21 cellular contexts compared by ENCODE assay signal in genomic region chr1:239446611-239447010, GRCh38.
A peak's percentile ranks its signal among the peaks of the same experiment; 100 is the strongest.
DNase-seq lines count a peak whose midpoint lies in the region; ATAC-seq, FAIRE-seq and TF ChIP-seq lines count a peak whose summit lies in the region.
"Had no signal": no experiment of that assay in that cellular context is flagged by ENCODE, and none has a peak within 500 bp of the region (broad histone marks: within the 10 kb centered on the region; RNA-seq: fewer than 3 reads in every experiment).

No MANE protein-coding gene starts in this region.

- intact Hi-C loops in left lung (cut with DNase I) (no loop called here), pancreas (cut with DNase I) (no loop called here)
- intact Hi-C loops in activated CD4-positive, alpha-beta T cell treated with anti-CD3 and anti-CD28 coated beads, Interleukin-2, amount 10 ng/mL, durations not matched to agents 24 days and 14 days (cut with micrococcal nuclease) = no loop called here

- H3K27me3 Mint-ChIP-seq in activated CD4-positive, alpha-beta T cell treated with anti-CD3 and anti-CD28 coated beads, Interleukin-2, amount 10 ng/mL, durations not matched to agents 24 days and 14 days = no peaks in the 10 kb centered on the region
- H3K27me3 Mint-ChIP-seq: CD4-positive, alpha-beta memory T cell had no signal

- H3K4me3 ChIP-seq in bronchial epithelial cell (ENCODE audit: low read depth, low read length) = no peak overlapping the region
- H3K4me3 ChIP-seq in left lung = no peak overlapping the region
- no peak overlapping the region for H3K4me3 ChIP-seq in pancreas
- H3K4me3 ChIP-seq: GM12878, GM23248 had no signal

- H3K4me1 Mint-ChIP-seq in activated CD4-positive, alpha-beta T cell treated with anti-CD3 and anti-CD28 coated beads, Interleukin-2, amount 10 ng/mL, durations not matched to agents 24 days and 14 days = no peaks in the 10 kb centered on the region
- H3K4me1 Mint-ChIP-seq: CD4-positive, alpha-beta memory T cell had no signal

- TF ChIP-seq CTCF in bronchial epithelial cell (IDR thresholded peaks at IDR 0.05; ENCODE audit: insufficient read depth, low read length, severe bottlenecking) = no peak
- no peak for TF ChIP-seq CTCF in left lung (IDR thresholded peaks at IDR 0.05)
- TF ChIP-seq CTCF in pancreas (IDR thresholded peaks at IDR 0.05) = no peak

- ATAC-seq in left lung (peak; percentile 84), pancreas (no peak)
- ATAC-seq: GM12878 had no signal

- peaks cover 0 to 2% of the 10 kb centered on the region in 2 donors for H3K9me3 ChIP-seq in left lung
- no peaks in the 10 kb centered on the region for H3K9me3 ChIP-seq in pancreas

- H3K36me3 Mint-ChIP-seq in activated CD4-positive, alpha-beta T cell treated with anti-CD3 and anti-CD28 coated beads, Interleukin-2, amount 10 ng/mL, durations not matched to agents 24 days and 14 days (ENCODE audit: low read depth) = no peaks in the 10 kb centered on the region
- H3K36me3 Mint-ChIP-seq: CD4-positive, alpha-beta memory T cell had no signal

- H3K27me3 ChIP-seq in bronchial epithelial cell (ENCODE audit: control insufficient read depth, insufficient read depth, low read length) = no peaks in the 10 kb centered on the region
- H3K27me3 ChIP-seq in left lung = no peaks in the 10 kb centered on the region
- H3K27me3 ChIP-seq in pancreas = no peaks in the 10 kb centered on the region

- no peak overlapping the region for H3K27ac ChIP-seq in left lung
- no peak overlapping the region for H3K27ac ChIP-seq in pancreas
- H3K27ac ChIP-seq: GM23248 had no signal

- H3K4me3 Mint-ChIP-seq in activated CD4-positive, alpha-beta T cell treated with anti-CD3 and anti-CD28 coated beads, Interleukin-2, amount 10 ng/mL, durations not matched to agents 24 days and 14 days = no peak overlapping the region
- H3K4me3 Mint-ChIP-seq: CD4-positive, alpha-beta memory T cell had no signal

- H3K36me3 ChIP-seq in bronchial epithelial cell (ENCODE audit: control insufficient read depth, insufficient read depth, low read length) (no peaks in the 10 kb centered on the region), left lung (no peaks in the 10 kb centered on the region), pancreas (no peaks in the 10 kb centered on the region)

- H3K27ac Mint-ChIP-seq in activated CD4-positive, alpha-beta T cell treated with anti-CD3 and anti-CD28 coated beads, Interleukin-2, amount 10 ng/mL, durations not matched to agents 24 days and 14 days = no peak overlapping the region
- H3K27ac Mint-ChIP-seq: CD4-positive, alpha-beta memory T cell had no signal

- no peak for FAIRE-seq in bronchial epithelial cell (lab: Jason Lieb, UNC)
- no peak for FAIRE-seq in pancreas (lab: Jason Lieb, UNC)
- FAIRE-seq: GM12878, GM19239, H1 had no signal

- no peaks in the 10 kb centered on the region for H3K9me3 Mint-ChIP-seq in activated CD4-positive, alpha-beta T cell treated with anti-CD3 and anti-CD28 coated beads, Interleukin-2, amount 10 ng/mL, durations not matched to agents 24 days and 14 days

- no peaks in the 10 kb centered on the region for H3K4me1 ChIP-seq in left lung
- H3K4me1 ChIP-seq in pancreas = peaks cover 6 to 12% (median 8%) of the 10 kb centered on the region in 3 donors

- DNase-seq in NCI-H748 treated with DMSO at 0.1 percent for 48 hours (lab: John Stamatoyannopoulos, UW) = peak; percentile 13
- peak; percentile 43 for DNase-seq in bronchial epithelial cell (ENCODE audit: low read depth)
- no peak for DNase-seq in left lung
- no peak for DNase-seq in DMS153 treated with DMSO at 0.1 percent for 48 hours (lab: John Stamatoyannopoulos, UW; ENCODE audit: unreplicated experiment)
- DNase-seq in activated effector memory CD4-positive, alpha-beta T cell treated with Interleukin-2 at 50 U/mL for 16 hours = no peak
- DNase-seq in pancreas = no peak
- no peak for DNase-seq in activated CD4-positive, alpha-beta T cell treated with anti-CD3 and anti-CD28 coated beads, Interleukin-2, amount 10 ng/mL, durations not matched to agents 24 days and 14 days
- DNase-seq: C1 segment of cervical spinal cord; Calu3; CD4-positive, alpha-beta memory T cell; COR-L47; DMS153; DMS79; EL; GDM1; GM23248; H7; HCEC 1CT had no signal

Comparison
In these comparisons a context has a peak if more than half of its experiments do, and no peak if none do; other contexts are left out.
1. DNase-seq: peak in NCI-H748 treated with DMSO at 0.1 percent for 48 hours (single experiment) and bronchial epithelial cell (single experiment); none in left lung (0 of 2), DMS153 treated with DMSO at 0.1 percent for 48 hours (single experiment), activated effector memory CD4-positive, alpha-beta T cell treated with Interleukin-2 at 50 U/mL for 16 hours (single experiment), pancreas (0 of 6) and activated CD4-positive, alpha-beta T cell treated with anti-CD3 and anti-CD28 coated beads, Interleukin-2, amount 10 ng/mL, durations not matched to agents 24 days and 14 days (single experiment).